Comparison of ENCODE assay signal across 13 cellular contexts in genomic region chr1:119737040-119737682, GRCh38. TPM values are rescaled to one million over a fixed set of nuclear protein-coding genes. Genes with fewer than 3 reads are reported as not detected.
A peak's percentile ranks its signal among the peaks of the same experiment; 100 is the strongest.
DNase-seq lines count a peak whose midpoint lies in the region; ATAC-seq, FAIRE-seq and TF ChIP-seq lines count a peak whose summit lies in the region.
"Had no signal": no experiment of that assay in that cellular context is flagged by ENCODE, and none has a peak within 500 bp of the region (broad histone marks: within the 10 kb centered on the region; RNA-seq: fewer than 3 reads in every experiment).

No MANE protein-coding gene starts in this region.

- no peak overlapping the region for H3K4me2 ChIP-seq in Karpas-422 (ENCODE audit: low read depth, low read length, poor library complexity, severe bottlenecking)

- H3K9ac ChIP-seq in Karpas-422 (ENCODE audit: low read length), result no peak overlapping the region

- no peaks in the 10 kb centered on the region for H3K9me3 ChIP-seq in Karpas-422 (ENCODE audit: low read length)

- no peak for FAIRE-seq in GM12891 (lab: Jason Lieb, UNC)
- FAIRE-seq: H1, keratinocyte, TTC549 had no signal

- TF ChIP-seq POLR2A in GM12891 (IDR thresholded peaks at IDR 0.05; ENCODE audit: low read depth, low read length), result no peak

- no peaks in the 10 kb centered on the region for H3K9me2 ChIP-seq in Karpas-422 (replicated peaks; ENCODE audit: insufficient read depth, low read length)

- H3K27ac ChIP-seq in angular gyrus (ENCODE audit: low read depth, low read length) (peak overlapping the region; percentile 88), Karpas-422 (ENCODE audit: low read length) (no peak overlapping the region)

- no peaks in the 10 kb centered on the region for H3K4me1 ChIP-seq in Karpas-422 (ENCODE audit: low read length)

- DNase-seq in NCI-H2107 (lab: John Stamatoyannopoulos, UW), result peak; percentile 68
- peak in 36 of 51 donors; percentile 17 to 82 (median 43) for DNase-seq in hypothalamus (lab: John Stamatoyannopoulos, UW)
- peak; percentile 56 for DNase-seq in retinal pigment epithelial cell (ENCODE audit: low read depth)
- DNase-seq in Karpas-422, result no peak
- DNase-seq in GM12891 (ENCODE audit: insufficient read length, low spot score), result no peak
- DNase-seq: activated gamma-delta T cell, MM.1S had no signal

- no peaks in the 10 kb centered on the region for H3K27me3 ChIP-seq in Karpas-422 (ENCODE audit: low read length)

- no peaks in the 10 kb centered on the region for H3K36me3 ChIP-seq in Karpas-422 (ENCODE audit: insufficient read depth, low read length)

- no peak for TF ChIP-seq CTCF in retinal pigment epithelial cell (conservative IDR thresholded peaks at IDR 0.05; ENCODE audit: low read depth, low read length)

- ATAC-seq in GM21390 (IDR thresholded peaks at IDR 0.05; ENCODE audit: unreplicated experiment), result no peak

- H4K20me1 ChIP-seq in Karpas-422 (ENCODE audit: insufficient read depth, low read depth, low read length), result no peaks in the 10 kb centered on the region

- H2AFZ ChIP-seq in Karpas-422 (ENCODE audit: low read length), result no peak overlapping the region

- H3K79me2 ChIP-seq in Karpas-422 (ENCODE audit: low read length), result no peaks in the 10 kb centered on the region

- H3K4me3 ChIP-seq in retinal pigment epithelial cell (ENCODE audit: low read length), result no peak overlapping the region
- H3K4me3 ChIP-seq in Karpas-422 (ENCODE audit: low read length), result no peak overlapping the region

TF ChIP-seq in GM12891, 5 proteins besides CTCF, POLR2A, EP300 and RAD21:
- TF ChIP-seq TAF1 (IDR thresholded peaks at IDR 0.05; ENCODE audit: low read depth, low read length) (no peak), POLR2AphosphoS5 (IDR thresholded peaks at IDR 0.05; ENCODE audit: low read depth, low read length) (no peak), POU2F2 (IDR thresholded peaks at IDR 0.05; ENCODE audit: low read depth, low read length) (no peak), SPI1 (IDR thresholded peaks at IDR 0.05; ENCODE audit: low read depth, low read length) (no peak), PAX5 (IDR thresholded peaks at IDR 0.05; ENCODE audit: insufficient read depth, low read length, severe bottlenecking) (no peak)

RNA-seq across cellular contexts. Expression of gene PHGDH, which starts 25.4 kb away (rescaled TPM):
- 16.3 and 20.5 TPM in 2 replicates for total RNA-seq in Karpas-422 (2014; rRNA removed; shearing (Covaris generic); ENCODE audit: low replicate concordance)
- 10.6 TPM for polyA plus RNA-seq in GM12891 (2012; ENCODE audit: low read depth, missing spikeins)

RNA-seq across cellular contexts. Expression of gene HMGCS2, which starts 31.5 kb away (rescaled TPM):
- total RNA-seq in Karpas-422 (2014; rRNA removed; shearing (Covaris generic); ENCODE audit: low replicate concordance), result not detected in 2 replicates
- not detected for polyA plus RNA-seq in GM12891 (2012; ENCODE audit: low read depth, missing spikeins)
- total RNA-seq: Daoy, H1 had no signal
- polyA plus RNA-seq: H1, keratinocyte had no signal

Comparison
In these comparisons a context has a peak if more than half of its experiments do, and no peak if none do; other contexts are left out.
1. DNase-seq: peak in NCI-H2107 (single experiment), hypothalamus (36 of 51) and retinal pigment epithelial cell (single experiment); none in Karpas-422 (single experiment) and GM12891 (single experiment).